In genomic region chr9:136576269-136576626, GRCh38 we compare ENCODE assay signal across 11 cellular contexts. TPM values are rescaled to one million over a fixed set of nuclear protein-coding genes. Genes with fewer than 3 reads are reported as not detected.
DNase-seq lines count a peak whose midpoint lies in the region; ATAC-seq and TF ChIP-seq lines count a peak whose summit lies in the region.
"Had no signal": no experiment of that assay in that cellular context is flagged by ENCODE, and none has a peak within 500 bp of the region (broad histone marks: within the 10 kb centered on the region; RNA-seq: fewer than 3 reads in every experiment).

No MANE protein-coding gene starts in this region.

- ATAC-seq in left cardiac atrium, result peak; percentile 35 to 79
- peak; percentile 58 for ATAC-seq in stimulated activated naive CD8-positive, alpha-beta T cell treated with anti-CD3 and anti-CD28 coated beads, Interleukin-15, Interleukin-2, amounts not matched to agents 100 U/mL and 50 U/mL, for 24 hours
- ATAC-seq in HG02588 (IDR thresholded peaks at IDR 0.05; ENCODE audit: unreplicated experiment), result no peak
- no peak for ATAC-seq in HG03108 (IDR thresholded peaks at IDR 0.05; ENCODE audit: unreplicated experiment)
- ATAC-seq: K562 had no signal

- CTCF ChIA-PET in RWPE1 (lab: Yijun Ruan, JAX), result interaction anchor here (0.5 to 1.0 kb wide), 7 partner anchors 30 to 194 kb away, joined by 3 to 5 read pairs (median 3); no protein-coding TSS in a partner anchor

- H3K27ac ChIP-seq in RWPE1, result peak overlapping the region; percentile 82
- H3K27ac ChIP-seq: testis had no signal

- TF ChIP-seq CTCF in RWPE1 (conservative IDR thresholded peaks at IDR 0.05; ENCODE audit: low read depth), result no peak

- POLR2A ChIA-PET in RWPE1 (lab: Yijun Ruan, JAX; ENCODE audit: low non-redundant PET), result interaction anchor here (0.6 kb wide), 1 partner anchor 142 kb away, joined by 3 read pairs; no protein-coding TSS in a partner anchor

- intact Hi-C loops in left cardiac atrium (cut with DNase I), result loop anchor here in 1 of 2 donors (10.0 kb wide), 1 partner anchor 49 kb away; no protein-coding TSS in a partner anchor

- peak; percentile 25 for DNase-seq in activated CD4-positive, alpha-beta T cell treated with anti-CD3 and anti-CD28 coated beads for 48 hours
- DNase-seq in activated CD4-positive, alpha-beta T cell treated with anti-CD3 and anti-CD28 coated beads, Interleukin-2, amount 50 U/mL, for 1 hour, result no peak
- DNase-seq in RWPE1 (ENCODE audit: low spot score) (peak; percentile 96), left cardiac atrium (no peak), cerebellum (ENCODE audit: low spot score) (no peak)
- peak; percentile 37 for DNase-seq in stimulated activated naive CD8-positive, alpha-beta T cell treated with anti-CD3 and anti-CD28 coated beads, Interleukin-15, Interleukin-2, amounts not matched to agents 100 U/mL and 50 U/mL, for 24 hours
- DNase-seq: OCI-M1, testis had no signal

RNA-seq across cellular contexts. Expression of gene NOTCH1, which starts 30.4 kb away (rescaled TPM):
- total RNA-seq in left cardiac atrium (10 to 100 TPM; 22.7 to 36.0 TPM), cerebellum (35.2 TPM)

Comparison
In these comparisons a context has a peak if more than half of its experiments do, and no peak if none do; other contexts are left out.
1. DNase-seq: peak in activated CD4-positive, alpha-beta T cell treated with anti-CD3 and anti-CD28 coated beads for 48 hours (single experiment), RWPE1 (single experiment) and stimulated activated naive CD8-positive, alpha-beta T cell treated with anti-CD3 and anti-CD28 coated beads, Interleukin-15, Interleukin-2, amounts not matched to agents 100 U/mL and 50 U/mL, for 24 hours (single experiment); none in activated CD4-positive, alpha-beta T cell treated with anti-CD3 and anti-CD28 coated beads, Interleukin-2, amount 50 U/mL, for 1 hour (single experiment), left cardiac atrium (single experiment) and cerebellum (single experiment).
2. ATAC-seq: peak in left cardiac atrium (2 of 2) and stimulated activated naive CD8-positive, alpha-beta T cell treated with anti-CD3 and anti-CD28 coated beads, Interleukin-15, Interleukin-2, amounts not matched to agents 100 U/mL and 50 U/mL, for 24 hours (single experiment); none in HG02588 (single experiment) and HG03108 (single experiment).